Comparison of ENCODE assay signal across 26 cellular contexts in genomic region chr12:15962760-15963159, GRCh38. TPM values are rescaled to one million over a fixed set of nuclear protein-coding genes. Genes with fewer than 3 reads are reported as not detected.
DNase-seq lines count a peak whose midpoint lies in the region; ATAC-seq, FAIRE-seq and TF ChIP-seq lines count a peak whose summit lies in the region.
"Had no signal": no experiment of that assay in that cellular context is flagged by ENCODE, and none has a peak within 500 bp of the region (broad histone marks: within the 10 kb centered on the region; RNA-seq: fewer than 3 reads in every experiment).

No MANE protein-coding gene starts in this region.

- ATAC-seq in SK-N-SH treated with all-trans-retinoic acid at 6 μM for 48 hours: no peak
- ATAC-seq: activated CD8-positive, alpha-beta memory T cell treated with anti-CD3 and anti-CD28 coated beads, Interleukin-2, amount 10 ng/mL, durations not matched to agents 7 days and 5 days; stimulated activated naive CD8-positive, alpha-beta T cell treated with anti-CD3 and anti-CD28 coated beads, Interleukin-15, Interleukin-2, amounts not matched to agents 100 U/mL and 50 U/mL, for 24 hours had no signal

- peak; percentile 84 for FAIRE-seq in keratinocyte (lab: Jason Lieb, UNC)
- FAIRE-seq: pancreas, TTC549 had no signal

- in situ Hi-C loops in brain microvascular endothelial cell (cut with HindIII; ENCODE audit: low pct_ligation_motif_present, low sequenced_read_pairs): no loop called here
- in situ Hi-C loops in G401 (cut with HindIII; ENCODE audit: low sequenced_read_pairs): no loop called here

- H3K36me3 Mint-ChIP-seq in MCF 10A (ENCODE audit: insufficient read depth, unreplicated experiment): peaks cover 28% of the 10 kb centered on the region

- intact Hi-C loops in MCF 10A (cut with micrococcal nuclease): no loop called here
- intact Hi-C loops in breast epithelium (cut with DNase I; ENCODE audit: low total_unique reads): no loop called here

- peaks cover 7% of the 10 kb centered on the region for H3K4me1 Mint-ChIP-seq in MCF 10A (ENCODE audit: insufficient read depth, unreplicated experiment)
- H3K4me1 Mint-ChIP-seq: activated CD8-positive, alpha-beta memory T cell treated with anti-CD3 and anti-CD28 coated beads, Interleukin-2, amount 10 ng/mL, durations not matched to agents 7 days and 5 days had no signal

- H3K4me3 Mint-ChIP-seq in MCF 10A (ENCODE audit: unreplicated experiment): no peak overlapping the region
- H3K4me3 Mint-ChIP-seq: activated CD8-positive, alpha-beta memory T cell treated with anti-CD3 and anti-CD28 coated beads, Interleukin-2, amount 10 ng/mL, durations not matched to agents 7 days and 5 days; dendritic cell treated with granulocyte-macrophage colony-stimulating factor and Interleukin-4, amounts not matched to agents 40 ng/mL and 50 ng/mL, for 4 days had no signal

- H3K9me3 Mint-ChIP-seq in MCF 10A (ENCODE audit: unreplicated experiment): no peaks in the 10 kb centered on the region
- H3K9me3 Mint-ChIP-seq: dendritic cell treated with granulocyte-macrophage colony-stimulating factor and Interleukin-4, amounts not matched to agents 40 ng/mL and 50 ng/mL, for 4 days had no signal

- H3K79me2 ChIP-seq in keratinocyte (ENCODE audit: control insufficient read depth, insufficient read depth, low read length): no peaks in the 10 kb centered on the region

- POLR2A ChIA-PET in MCF 10A (lab: Yijun Ruan, JAX): interaction anchor here (0.7 to 1.6 kb wide), 3 partner anchors 23 to 52 kb away, joined by 3 to 11 read pairs (median 5); partner anchors contain the start of gene DERA

- H3K27ac ChIP-seq in breast epithelium: no peak overlapping the region
- H3K27ac ChIP-seq in brain microvascular endothelial cell: peak overlapping the region; percentile 29
- H3K27ac ChIP-seq in keratinocyte (ENCODE audit: control insufficient read depth, insufficient read depth, low read length): peak overlapping the region; percentile 84
- H3K27ac ChIP-seq: cardiac muscle cell, pancreas, sigmoid colon, tibial artery had no signal

- no peak overlapping the region for H3K4me3 ChIP-seq in breast epithelium
- no peak overlapping the region for H3K4me3 ChIP-seq in brain microvascular endothelial cell (ENCODE audit: low read depth, low read length)
- H3K4me3 ChIP-seq in keratinocyte (ENCODE audit: control insufficient read depth in 2 of 3, extremely low read depth in 1 of 3, insufficient read depth in 2 of 3, low read depth in 1 of 3, low read length in 3 of 3): peak overlapping the region in 1 of 3 experiments; percentile 18
- H3K4me3 ChIP-seq: cardiac muscle cell, lung, pancreas, sigmoid colon, tibial artery had no signal

- H2AFZ ChIP-seq in keratinocyte (ENCODE audit: control insufficient read depth, low read length): no peak overlapping the region

- peak overlapping the region; percentile 65 for H3K4me2 ChIP-seq in keratinocyte (ENCODE audit: control insufficient read depth, extremely low read depth, insufficient read depth, low read depth, low read length)

- DNase-seq in MCF 10A (ENCODE audit: unreplicated experiment) (peak; percentile 41), breast epithelium (ENCODE audit: low spot score in 2 of 2) (no peak), brain microvascular endothelial cell (no peak), keratinocyte (ENCODE audit: low read depth, low spot score) (peak; percentile 40), G401 (ENCODE audit: low spot score) (no peak), NCI-H524 treated with DMSO at 0.1 percent for 48 hours (lab: John Stamatoyannopoulos, UW) (no peak), germinal center (ENCODE audit: low spot score) (no peak)
- DNase-seq: 8988T; activated CD4-positive, alpha-beta T cell treated with anti-CD3 and anti-CD28 coated beads for 4 hours; activated CD8-positive, alpha-beta memory T cell treated with anti-CD3 and anti-CD28 coated beads, Interleukin-2, amount 10 ng/mL, durations not matched to agents 7 days and 5 days; Caco-2; GF-D8; KG1; NCI-H1930; pancreas; RPMI8226; sigmoid colon; stimulated activated CD4-positive, alpha-beta T cell treated with anti-CD3 and anti-CD28 coated beads, Interleukin-1b, Interleukin-23, amount 100 ng/mL, for 48 hours; stimulated activated naive CD8-positive, alpha-beta T cell treated with anti-CD3 and anti-CD28 coated beads, Interleukin-15, Interleukin-2, amounts not matched to agents 100 U/mL and 50 U/mL, for 24 hours; SW 1271; tibial artery had no signal

- dilution Hi-C loops in keratinocyte (cut with MboI; ENCODE audit: extremely low pct_ligation_motif_present, low sequenced_read_pairs): no loop called here

- TF ChIP-seq POLR2A in breast epithelium (IDR thresholded peaks at IDR 0.05): no peak

- no peaks in the 10 kb centered on the region for H3K9me3 ChIP-seq in breast epithelium
- H3K9me3 ChIP-seq in keratinocyte (ENCODE audit: control insufficient read depth, low read depth, low read length): no peaks in the 10 kb centered on the region
- H3K9me3 ChIP-seq: Caco-2, pancreas, sigmoid colon, tibial artery had no signal

- BruUV-seq in MCF 10A (replicated peaks; lab: Mats Ljungman, UMichigan): no TSS peak

- TF ChIP-seq CTCF in MCF 10A (IDR thresholded peaks at IDR 0.05; ENCODE audit: unreplicated experiment): no peak
- TF ChIP-seq CTCF in breast epithelium (IDR thresholded peaks at IDR 0.05): no peak
- no peak for TF ChIP-seq CTCF in brain microvascular endothelial cell (IDR thresholded peaks at IDR 0.05; ENCODE audit: low read depth, low read length, missing control alignments)
- no peak for TF ChIP-seq CTCF in keratinocyte (optimal IDR thresholded peaks at IDR 0.05 in 1 of 3, IDR thresholded peaks at IDR 0.05 in 1 of 3, conservative IDR thresholded peaks at IDR 0.05 in 1 of 3; ENCODE audit: extremely low read depth in 1 of 3, insufficient read depth in 2 of 3, low read length in 3 of 3)

- H3K36me3 ChIP-seq in breast epithelium (peaks cover 5% of the 10 kb centered on the region), brain microvascular endothelial cell (replicated peaks) (no peaks in the 10 kb centered on the region), keratinocyte (ENCODE audit: control insufficient read depth in 2 of 2, extremely low read depth in 1 of 2, insufficient read depth in 2 of 2, low read length in 2 of 2) (peaks cover 2 to 8% of the 10 kb centered on the region in 2 experiments)

- CTCF ChIA-PET in MCF 10A (lab: Yijun Ruan, JAX): interaction anchor here (0.5 to 0.9 kb wide), 3 partner anchors 48 to 411 kb away, joined by 3 to 5 read pairs (median 3); no protein-coding TSS in a partner anchor

- H3K27me3 ChIP-seq in breast epithelium (no peaks in the 10 kb centered on the region), brain microvascular endothelial cell (replicated peaks) (no peaks in the 10 kb centered on the region), keratinocyte (ENCODE audit: control insufficient read depth, extremely low read depth, insufficient read depth, low read length) (no peaks in the 10 kb centered on the region)
- H3K27me3 ChIP-seq: cardiac muscle cell, pancreas, sigmoid colon, tibial artery had no signal

- no peaks in the 10 kb centered on the region for H3K27me3 Mint-ChIP-seq in MCF 10A (ENCODE audit: insufficient read depth, unreplicated experiment)
- H3K27me3 Mint-ChIP-seq: activated CD8-positive, alpha-beta memory T cell treated with anti-CD3 and anti-CD28 coated beads, Interleukin-2, amount 10 ng/mL, durations not matched to agents 7 days and 5 days; dendritic cell treated with granulocyte-macrophage colony-stimulating factor and Interleukin-4, amounts not matched to agents 40 ng/mL and 50 ng/mL, for 4 days had no signal

- H3K27ac Mint-ChIP-seq in MCF 10A (ENCODE audit: low read depth, unreplicated experiment): no peak overlapping the region
- H3K27ac Mint-ChIP-seq: activated CD8-positive, alpha-beta memory T cell treated with anti-CD3 and anti-CD28 coated beads, Interleukin-2, amount 10 ng/mL, durations not matched to agents 7 days and 5 days; dendritic cell treated with granulocyte-macrophage colony-stimulating factor and Interleukin-4, amounts not matched to agents 40 ng/mL and 50 ng/mL, for 4 days had no signal

- H3K4me1 ChIP-seq in breast epithelium: no peaks in the 10 kb centered on the region
- peaks cover 22% of the 10 kb centered on the region for H3K4me1 ChIP-seq in keratinocyte (ENCODE audit: control insufficient read depth, extremely low read depth, insufficient read depth, low read length)
- H3K4me1 ChIP-seq: pancreas, sigmoid colon, tibial artery had no signal

- H3K9me1 ChIP-seq in keratinocyte (ENCODE audit: control insufficient read depth, extremely low read depth, insufficient read depth, low read length): no peaks in the 10 kb centered on the region

- H4K20me1 ChIP-seq in keratinocyte (ENCODE audit: control insufficient read depth, extremely low read depth, insufficient read depth, low read length): no peaks in the 10 kb centered on the region

- H3K9ac ChIP-seq in keratinocyte (ENCODE audit: control insufficient read depth, extremely low read depth, insufficient read depth, low read length): no peak overlapping the region

TF ChIP-seq in SK-N-SH treated with all-trans-retinoic acid at 6 μM for 48 hours, 23 proteins besides CTCF, POLR2A, EP300 and RAD21 (continues in another document):
- TF ChIP-seq ESRRG (CRISPR knock-in tag; IDR thresholded peaks at IDR 0.05): no peak
- no peak for TF ChIP-seq POU6F1 (CRISPR knock-in tag; IDR thresholded peaks at IDR 0.05; ENCODE audit: borderline replicate concordance, low read depth)
- TF ChIP-seq GLIS3 (CRISPR knock-in tag; IDR thresholded peaks at IDR 0.05): no peak

RNA-seq across cellular contexts. Expression of gene DERA, which starts 51.6 kb away (rescaled TPM):
- 39.1 and 40.8 TPM in 2 replicates for total RNA-seq in MCF 10A (2022)
- 10 to 100 TPM; 28.8 to 51.7 (median 44.2) TPM for total RNA-seq in breast epithelium
- polyA plus RNA-seq in keratinocyte: 22.2 to 34.2 TPM (median 28.5 TPM) in 3 replicates
- polyA plus RNA-seq in keratinocyte (2011; ENCODE audit: low read depth): 56.0 TPM
- polyA plus RNA-seq in keratinocyte (2011; cell fraction: cytosol; rRNA removed): 21.0 and 28.0 TPM in 2 replicates
- 14.5 and 18.2 TPM in 2 replicates for polyA plus RNA-seq in keratinocyte (2011; cell fraction: nucleus; rRNA removed)
- polyA plus RNA-seq in keratinocyte (2012; ENCODE audit: low replicate concordance): 27.3 and 28.8 TPM in 2 replicates
- polyA minus RNA-seq in keratinocyte: 7.9 to 38.6 TPM (median 33.2 TPM) in 3 replicates
- polyA minus RNA-seq in keratinocyte (2011; cell fraction: cytosol; rRNA and poly(A)+ RNA removed): 26.9 TPM
- 9.7 and 19.0 TPM in 2 replicates for polyA minus RNA-seq in keratinocyte (2011; cell fraction: nucleus; rRNA and poly(A)+ RNA removed)
- 55.9 and 58.5 TPM in 2 replicates for total RNA-seq in G401 (2014; rRNA removed; shearing (Covaris generic))

Comparison
In these comparisons a context has a peak if more than half of its experiments do, and no peak if none do; other contexts are left out.
1. DNase-seq: peak in MCF 10A (single experiment) and keratinocyte (single experiment); none in breast epithelium (0 of 2), brain microvascular endothelial cell (single experiment), G401 (single experiment), NCI-H524 treated with DMSO at 0.1 percent for 48 hours (single experiment) and germinal center (single experiment).
2. H3K27ac ChIP-seq: peak in brain microvascular endothelial cell (single experiment) and keratinocyte (single experiment); none in breast epithelium (0 of 2).